Comparison of ENCODE assay signal across 9 cellular contexts in the genomic region with DNA sequence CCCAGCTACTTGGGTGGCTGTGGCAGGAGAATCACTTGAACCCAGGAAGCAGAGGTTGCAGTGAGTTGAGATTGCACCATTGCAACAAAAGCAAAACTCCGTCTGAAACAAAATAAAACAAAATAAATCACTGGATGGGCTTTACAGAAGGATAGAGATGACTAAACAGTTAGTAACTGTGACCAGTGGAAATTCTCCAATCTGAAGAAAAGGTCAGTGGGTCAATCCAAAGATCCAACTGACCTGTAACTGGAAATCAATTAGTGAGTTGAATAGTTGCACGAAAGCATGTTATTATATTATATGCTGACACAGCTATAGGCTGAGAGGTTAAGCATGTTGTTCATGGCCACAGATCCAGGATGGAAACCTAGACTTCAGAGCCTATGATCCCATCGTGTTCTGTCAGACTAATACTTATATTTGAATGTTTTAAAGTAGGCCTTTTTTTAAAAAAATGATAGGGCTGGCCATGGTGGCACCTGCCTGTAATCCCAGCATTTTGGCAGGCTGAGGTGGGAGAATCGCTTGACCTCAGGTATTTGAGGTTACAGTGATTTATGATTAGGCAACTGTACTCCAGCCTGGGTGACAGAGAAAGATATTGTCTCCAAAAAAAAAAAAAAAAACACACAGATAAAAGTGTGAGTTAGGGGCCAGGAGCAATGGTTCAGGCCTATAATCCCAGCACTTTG. TPM values are rescaled to one million over a fixed set of nuclear protein-coding genes. Genes with fewer than 3 reads are reported as not detected.
DNase-seq lines count a peak whose midpoint lies in the region; ATAC-seq and TF ChIP-seq lines count a peak whose summit lies in the region.
"Had no signal": no experiment of that assay in that cellular context is flagged by ENCODE, and none has a peak within 500 bp of the region (broad histone marks: within the 10 kb centered on the region; RNA-seq: fewer than 3 reads in every experiment).

No MANE protein-coding gene starts in this region.

- H3K4me3 ChIP-seq in ACC112 (ENCODE audit: low read depth, low read length) = no peak overlapping the region; the same call in 1 of the 2 replicates
- H3K4me3 ChIP-seq in astrocyte of the spinal cord (ENCODE audit: low read depth, low read length) = no peak overlapping the region

- H3K36me3 ChIP-seq in ACC112 (ENCODE audit: insufficient read depth, low read length) = no peaks in the 10 kb centered on the region

- no peaks in the 10 kb centered on the region for H3K27me3 Mint-ChIP-seq in mesothelial cell of epicardium (ENCODE audit: low read depth)

- H3K27ac ChIP-seq in ACC112 (ENCODE audit: low read depth, low read length) = peak overlapping the region; percentile 87

- H3K27ac Mint-ChIP-seq in mesothelial cell of epicardium = peak overlapping the region; percentile 97

- peaks cover 18% of the 10 kb centered on the region for H3K36me3 Mint-ChIP-seq in mesothelial cell of epicardium

- H3K79me2 ChIP-seq in ACC112 (ENCODE audit: control insufficient read depth, insufficient read depth, low read length, unreplicated experiment) = no peaks in the 10 kb centered on the region

- no peaks in the 10 kb centered on the region for H3K9me3 Mint-ChIP-seq in mesothelial cell of epicardium

- peaks cover 22% of the 10 kb centered on the region for H3K4me1 ChIP-seq in ACC112 (ENCODE audit: control insufficient read depth, insufficient read depth, low read length, unreplicated experiment)

- no peaks in the 10 kb centered on the region for H3K27me3 ChIP-seq in ACC112 (ENCODE audit: insufficient read depth, low read length)

- ATAC-seq in GM18867 (IDR thresholded peaks at IDR 0.05; ENCODE audit: unreplicated experiment) = no peak
- no peak for ATAC-seq in GM21786 (IDR thresholded peaks at IDR 0.05; ENCODE audit: unreplicated experiment)

- peaks cover 19% of the 10 kb centered on the region for H3K4me1 Mint-ChIP-seq in mesothelial cell of epicardium

- H3K4me3 Mint-ChIP-seq in mesothelial cell of epicardium = peak overlapping the region; percentile 73

- in situ Hi-C loops in astrocyte of the spinal cord (cut with HindIII; ENCODE audit: low sequenced_read_pairs) = no loop called here

- no peak overlapping the region for H2AFZ ChIP-seq in ACC112 (ENCODE audit: low read length, unreplicated experiment)

- peak; percentile 91 for DNase-seq in HCEC 1CT
- DNase-seq in astrocyte of the spinal cord (ENCODE audit: low read depth, low spot score) = peak; percentile 23
- DNase-seq in mesothelial cell of epicardium (ENCODE audit: low spot score in 2 of 2, unreplicated experiment in 2 of 2) = no peak
- DNase-seq in NCI-H187 treated with DMSO at 0.1 percent for 48 hours (lab: John Stamatoyannopoulos, UW) = no peak
- no peak for DNase-seq in SHP77 (lab: John Stamatoyannopoulos, UW)

- TF ChIP-seq CTCF in astrocyte of the spinal cord (IDR thresholded peaks at IDR 0.05; ENCODE audit: low read depth, low read length) (no peak), mesothelial cell of epicardium (IDR thresholded peaks at IDR 0.05; ENCODE audit: unreplicated experiment) (no peak)

RNA-seq across cellular contexts. Expression of gene ECH1, which starts 1.4 kb away (rescaled TPM):
- 79.5 to 91.4 TPM (median 85.9 TPM) in 3 replicates for total RNA-seq in mesothelial cell of epicardium

RNA-seq across cellular contexts. Expression of gene LGALS4, which starts 17.4 kb away (rescaled TPM):
- 1.4 to 3.0 TPM (median 1.6 TPM) in 3 replicates for total RNA-seq in mesothelial cell of epicardium

RNA-seq across cellular contexts. Expression of gene HNRNPL, which starts 19.6 kb away (rescaled TPM):
- 423 to 443 TPM (median 425 TPM) in 3 replicates for total RNA-seq in mesothelial cell of epicardium

RNA-seq across cellular contexts. Expression of gene LGALS7B, which starts 41.2 kb away (rescaled TPM):
- 1.2 TPM in 1 of 3 replicates, not detected in the others for total RNA-seq in mesothelial cell of epicardium
- total RNA-seq: omental fat pad had no signal

RNA-seq across cellular contexts. Expression of gene RINL, which starts 47.9 kb away (rescaled TPM):
- total RNA-seq in mesothelial cell of epicardium = 2.1 to 3.3 TPM (median 2.3 TPM) in 3 replicates

Comparison
In these comparisons a context has a peak if more than half of its experiments do, and no peak if none do; other contexts are left out.
1. DNase-seq: peak in HCEC 1CT (single experiment) and astrocyte of the spinal cord (single experiment); none in mesothelial cell of epicardium (0 of 2), NCI-H187 treated with DMSO at 0.1 percent for 48 hours (single experiment) and SHP77 (0 of 2).